ENCODE assay signal across 1 cellular context in the genomic region with DNA sequence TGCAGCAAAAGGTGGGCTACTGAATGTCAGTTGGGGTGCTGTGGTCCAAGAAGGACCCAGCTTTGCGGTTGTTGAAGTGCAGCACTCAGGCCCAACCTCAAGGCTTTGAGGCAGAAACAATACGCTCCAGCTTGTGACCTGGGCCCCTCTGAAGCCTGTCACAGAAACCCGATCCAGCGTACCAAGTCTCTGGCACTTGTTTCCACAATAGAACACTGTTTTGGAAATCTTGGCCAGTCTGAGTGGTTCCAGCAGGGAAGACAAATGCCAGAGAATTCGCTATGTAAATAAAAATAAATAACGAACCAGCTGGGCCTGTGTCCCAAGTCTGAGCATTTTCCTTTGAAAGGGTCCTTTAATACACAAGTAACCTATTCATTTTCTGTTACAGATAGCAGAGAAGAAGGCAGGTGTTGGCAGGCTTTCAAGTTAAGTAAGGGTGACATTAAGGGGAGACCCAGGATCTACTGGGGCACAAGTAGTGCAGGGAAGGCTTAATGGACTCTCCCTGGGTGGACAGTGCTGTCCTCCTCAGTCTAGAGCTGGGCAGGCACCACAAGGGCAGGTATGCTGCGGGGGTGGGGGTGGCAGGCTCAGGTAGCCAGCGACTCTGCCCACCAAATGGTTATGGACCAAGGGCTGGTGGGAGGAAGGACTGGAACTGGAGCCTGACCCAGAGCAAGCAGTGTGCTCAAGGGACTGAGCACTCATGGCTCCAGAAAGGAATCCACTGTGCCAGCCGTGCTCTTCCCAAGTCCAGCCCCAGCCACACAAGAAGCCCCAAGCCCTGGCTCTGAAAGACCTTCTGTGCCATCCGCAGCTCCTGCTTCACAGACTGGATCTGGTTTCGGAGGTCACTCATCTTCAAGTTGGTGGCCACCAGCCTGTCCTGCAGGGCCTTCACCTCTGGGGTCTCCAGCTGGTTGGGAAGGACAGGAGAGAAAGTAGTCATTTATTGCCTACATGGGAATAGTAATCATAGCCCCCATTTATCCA.
TF ChIP-seq lines count a peak whose summit lies in the region.

No MANE protein-coding gene starts in this region.

TF ChIP-seq in HepG2, 621 proteins besides CTCF, POLR2A, EP300 and RAD21:
- TF ChIP-seq KLF6 (CRISPR knock-in tag; IDR thresholded peaks at IDR 0.05) (no peak), ZHX2 (IDR thresholded peaks at IDR 0.05; ENCODE audit: low read depth) (no peak), ZHX2 (CRISPR knock-in tag; IDR thresholded peaks at IDR 0.05; ENCODE audit: borderline replicate concordance) (no peak), HNRNPL (IDR thresholded peaks at IDR 0.05; ENCODE audit: low read depth, low read length) (0 out of 2 replicates have a peak, but pooled peaks have one; percentile 16), SOX13 (IDR thresholded peaks at IDR 0.05) (no peak), SOX13 (CRISPR knock-in tag; conservative IDR thresholded peaks at IDR 0.05 in 1 of 2, IDR thresholded peaks at IDR 0.05 in 1 of 2) (peak in 1 of 2 experiments; percentile 47; a peak in 2 of 4 replicates), ZNF317 (CRISPR knock-in tag; IDR thresholded peaks at IDR 0.05) (no peak)
- TF ChIP-seq, protein P1, sequence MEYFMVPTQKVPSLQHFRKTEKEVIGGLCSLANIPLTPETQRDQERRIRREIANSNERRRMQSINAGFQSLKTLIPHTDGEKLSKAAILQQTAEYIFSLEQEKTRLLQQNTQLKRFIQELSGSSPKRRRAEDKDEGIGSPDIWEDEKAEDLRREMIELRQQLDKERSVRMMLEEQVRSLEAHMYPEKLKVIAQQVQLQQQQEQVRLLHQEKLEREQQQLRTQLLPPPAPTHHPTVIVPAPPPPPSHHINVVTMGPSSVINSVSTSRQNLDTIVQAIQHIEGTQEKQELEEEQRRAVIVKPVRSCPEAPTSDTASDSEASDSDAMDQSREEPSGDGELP (IDR thresholded peaks at IDR 0.05; ENCODE audit: borderline replicate concordance, low read depth), result peak; percentile 23; the same call in 1 of the 2 replicates
